Comparison of ENCODE assay signal across 20 cellular contexts in genomic region chr3:53837331-53837730, GRCh38. TPM values are rescaled to one million over a fixed set of nuclear protein-coding genes. Genes with fewer than 3 reads are reported as not detected.
DNase-seq lines count a peak whose midpoint lies in the region; ATAC-seq and TF ChIP-seq lines count a peak whose summit lies in the region.
"Had no signal": no experiment of that assay in that cellular context is flagged by ENCODE, and none has a peak within 500 bp of the region (broad histone marks: within the 10 kb centered on the region; RNA-seq: fewer than 3 reads in every experiment).

No MANE protein-coding gene starts in this region.

- H3K27me3 Mint-ChIP-seq in MCF 10A (ENCODE audit: insufficient read depth, unreplicated experiment), result no peaks in the 10 kb centered on the region
- H3K27me3 Mint-ChIP-seq in effector memory CD8-positive, alpha-beta T cell, result peaks cover 13 to 18% of the 10 kb centered on the region in 2 donors

- no peak overlapping the region for H3K27ac Mint-ChIP-seq in MCF 10A (ENCODE audit: low read depth, unreplicated experiment)
- peak overlapping the region in 1 of 2 donors; percentile 60 for H3K27ac Mint-ChIP-seq in effector memory CD8-positive, alpha-beta T cell
- H3K27ac Mint-ChIP-seq: GM23338 had no signal

- H4K20me1 ChIP-seq in mammary epithelial cell (ENCODE audit: insufficient read depth, low read length), result no peaks in the 10 kb centered on the region

- H3K4me1 ChIP-seq in mammary epithelial cell (ENCODE audit: insufficient read depth, low read length), result peaks cover 6% of the 10 kb centered on the region
- H3K4me1 ChIP-seq in ascending aorta, result no peaks in the 10 kb centered on the region

- BruUV-seq in mammary epithelial cell (replicated peaks; lab: Mats Ljungman, UMichigan) (no TSS peak), MCF 10A (replicated peaks; lab: Mats Ljungman, UMichigan) (no TSS peak)

- peak; percentile 52 for ATAC-seq in effector memory CD8-positive, alpha-beta T cell (replicated peaks)
- ATAC-seq in GM21619 (IDR thresholded peaks at IDR 0.05; ENCODE audit: unreplicated experiment), result no peak
- ATAC-seq: GM23338, PC-3 had no signal

- no peaks in the 10 kb centered on the region for H3K36me3 ChIP-seq in mammary epithelial cell (ENCODE audit: insufficient read depth, low read length)
- no peaks in the 10 kb centered on the region for H3K36me3 ChIP-seq in ascending aorta
- H3K36me3 ChIP-seq: MG63 had no signal

- no peaks in the 10 kb centered on the region for H3K4me1 Mint-ChIP-seq in MCF 10A (ENCODE audit: insufficient read depth, unreplicated experiment)
- H3K4me1 Mint-ChIP-seq in effector memory CD8-positive, alpha-beta T cell (ENCODE audit: low read depth in 2 of 2), result peaks cover 0 to 9% of the 10 kb centered on the region in 2 donors

- H3K9ac ChIP-seq in mammary epithelial cell (ENCODE audit: insufficient read depth, low read length), result no peak overlapping the region

- H2AFZ ChIP-seq in mammary epithelial cell (ENCODE audit: low read depth, low read length), result peak overlapping the region; percentile 49
- H2AFZ ChIP-seq: GM23338 had no signal

- H3K4me3 Mint-ChIP-seq in MCF 10A (ENCODE audit: unreplicated experiment), result no peak overlapping the region
- H3K4me3 Mint-ChIP-seq in effector memory CD8-positive, alpha-beta T cell, result no peak overlapping the region
- H3K4me3 Mint-ChIP-seq: GM23338 had no signal

- intact Hi-C loops in mammary epithelial cell (cut with micrococcal nuclease), result no loop called here
- intact Hi-C loops in MCF 10A (cut with micrococcal nuclease), result no loop called here
- intact Hi-C loops in ascending aorta (cut with DNase I), result no loop called here

- dilution Hi-C loops in mammary epithelial cell (cut with HindIII; ENCODE audit: low sequenced_read_pairs), result no loop called here

- no peak overlapping the region for H3K4me3 ChIP-seq in mammary epithelial cell (replicated peaks in 1 of 3; ENCODE audit: insufficient read depth in 1 of 3, low read depth in 2 of 3, low read length in 3 of 3)
- no peak overlapping the region for H3K4me3 ChIP-seq in ascending aorta
- H3K4me3 ChIP-seq: GM23338, MG63 had no signal

- POLR2A ChIA-PET in MCF 10A (lab: Yijun Ruan, JAX), result no interaction called here

- H3K27me3 ChIP-seq in mammary epithelial cell (ENCODE audit: insufficient read depth, low read length), result no peaks in the 10 kb centered on the region
- H3K27me3 ChIP-seq in ascending aorta, result no peaks in the 10 kb centered on the region
- H3K27me3 ChIP-seq: MG63 had no signal

- in situ Hi-C loops in mammary epithelial cell (cut with MboI; ENCODE audit: low sequenced_read_pairs in 2 of 2), result no loop called here

- no peaks in the 10 kb centered on the region for H3K79me2 ChIP-seq in mammary epithelial cell (ENCODE audit: insufficient read depth, low read length)

- H3K27ac ChIP-seq in mammary epithelial cell (ENCODE audit: insufficient read depth, low read depth, low read length) (no peak overlapping the region), ascending aorta (no peak overlapping the region)
- H3K27ac ChIP-seq: C4-2B, RWPE1 had no signal

- H3K9me3 ChIP-seq in mammary epithelial cell (replicated peaks; ENCODE audit: insufficient read depth, low read length), result no peaks in the 10 kb centered on the region
- H3K9me3 ChIP-seq in ascending aorta, result no peaks in the 10 kb centered on the region
- H3K9me3 ChIP-seq: MG63 had no signal

- TF ChIP-seq CTCF in mammary epithelial cell (conservative IDR thresholded peaks at IDR 0.05 in 1 of 2, IDR thresholded peaks at IDR 0.05 in 1 of 2; ENCODE audit: extremely low read depth in 1 of 2, insufficient read depth in 1 of 2, low read depth in 1 of 2, low read length in 2 of 2) (no peak), MCF 10A (IDR thresholded peaks at IDR 0.05; ENCODE audit: unreplicated experiment) (no peak), ascending aorta (IDR thresholded peaks at IDR 0.05) (no peak)

- no peaks in the 10 kb centered on the region for H3K36me3 Mint-ChIP-seq in MCF 10A (ENCODE audit: insufficient read depth, unreplicated experiment)
- no peaks in the 10 kb centered on the region for H3K36me3 Mint-ChIP-seq in effector memory CD8-positive, alpha-beta T cell (ENCODE audit: insufficient read depth)

- WGBS in mammary epithelial cell (ENCODE audit: low coverage, missing lambda C conversion rate), result 36% methylated on average over 5 of the region's 10 CpGs

- no peak for DNase-seq in mammary epithelial cell
- DNase-seq in MCF 10A (ENCODE audit: unreplicated experiment), result no peak
- peak; percentile 14 for DNase-seq in HT1080 (ENCODE audit: low read depth)
- DNase-seq in effector memory CD8-positive, alpha-beta T cell, result no peak
- peak; percentile 28 for DNase-seq in renal cortical epithelial cell (ENCODE audit: low read depth)
- DNase-seq in ascending aorta (ENCODE audit: low spot score in 2 of 2), result no peak
- DNase-seq in cerebellar nuclear complex (lab: John Stamatoyannopoulos, UW), result no peak
- DNase-seq: DMS 273 treated with DMSO at 0.1 percent for 48 hours, GF-D8, MG63, NCI-H1092, NCI-H146, NCI-H2081, NCI-H510A, NCI-H774, PC-3 had no signal

- H3K9me3 Mint-ChIP-seq in MCF 10A (ENCODE audit: unreplicated experiment), result no peaks in the 10 kb centered on the region
- H3K9me3 Mint-ChIP-seq in effector memory CD8-positive, alpha-beta T cell, result no peaks in the 10 kb centered on the region
- H3K9me3 Mint-ChIP-seq: GM23338 had no signal

- CTCF ChIA-PET in mammary epithelial cell (lab: Charles Lee; ENCODE audit: low non-redundant PET) (no interaction called here), MCF 10A (lab: Yijun Ruan, JAX) (interaction anchor here (0.6 to 0.7 kb wide), 2 partner anchors 8 to 78 kb away, joined by 3 to 4 read pairs; no protein-coding TSS in a partner anchor)

- H3K4me2 ChIP-seq in mammary epithelial cell (ENCODE audit: insufficient read depth, low read depth, low read length), result no peak overlapping the region
- H3K4me2 ChIP-seq: GM23338 had no signal

RNA-seq across cellular contexts. Expression of gene CHDH, which starts 8.9 kb away (rescaled TPM):
- 10 to 100 TPM in 1 of 2 donors, under 1 TPM in 1; 0.78 to 11.0 TPM for total RNA-seq in mammary epithelial cell
- 0.28 TPM for polyA plus RNA-seq in mammary epithelial cell
- polyA minus RNA-seq in mammary epithelial cell, result not detected
- total RNA-seq in MCF 10A (2022), result 0.49 and 0.56 TPM in 2 replicates
- total RNA-seq in HT1080 (2014; rRNA removed; shearing (Covaris generic)), result not detected in 2 replicates
- not detected in 2 replicates for polyA plus RNA-seq in HT1080 (2015; cell fraction: cytosol; rRNA removed)
- not detected in 2 replicates for polyA plus RNA-seq in HT1080 (2015; cell fraction: nucleus; rRNA removed)
- 4.9 and 5.2 TPM in 2 replicates for total RNA-seq in renal cortical epithelial cell
- total RNA-seq in ascending aorta, result 0.53 TPM

RNA-seq across cellular contexts. Expression of gene IL17RB, which starts 9.0 kb away (rescaled TPM):
- total RNA-seq in mammary epithelial cell (1 to 10 TPM in 1 of 2 donors, under 1 TPM in 1; 0.31 to 1.7 TPM), MCF 10A (2022) (0.19 and 0.42 TPM in 2 replicates), renal cortical epithelial cell (1.4 and 10.9 TPM in 2 replicates), ascending aorta (not detected)
- 0.18 TPM for polyA plus RNA-seq in mammary epithelial cell
- polyA minus RNA-seq in mammary epithelial cell, result not detected
- not detected in 2 replicates for total RNA-seq in HT1080 (2014; rRNA removed; shearing (Covaris generic))
- not detected in 2 replicates for polyA plus RNA-seq in HT1080 (2015; cell fraction: cytosol; rRNA removed)
- polyA plus RNA-seq in HT1080 (2015; cell fraction: nucleus; rRNA removed), result not detected in 2 replicates

RNA-seq across cellular contexts. Expression of gene ACTR8, which starts 44.6 kb away (rescaled TPM):
- total RNA-seq in mammary epithelial cell, result 10 to 100 TPM; 25.3 to 36.1 TPM
- polyA plus RNA-seq in mammary epithelial cell, result 13.3 TPM
- polyA minus RNA-seq in mammary epithelial cell, result 20.1 TPM
- 27.7 and 37.1 TPM in 2 replicates for total RNA-seq in MCF 10A (2022)
- 20.7 and 26.4 TPM in 2 replicates for total RNA-seq in HT1080 (2014; rRNA removed; shearing (Covaris generic))
- polyA plus RNA-seq in HT1080 (2015; cell fraction: cytosol; rRNA removed), result 12.8 and 16.1 TPM in 2 replicates
- 30.0 and 32.4 TPM in 2 replicates for polyA plus RNA-seq in HT1080 (2015; cell fraction: nucleus; rRNA removed)
- 46.4 and 47.2 TPM in 2 replicates for total RNA-seq in renal cortical epithelial cell
- total RNA-seq in ascending aorta, result 16.6 TPM

RNA-seq across cellular contexts. Expression of gene SELENOK, which starts 54.3 kb away (rescaled TPM):
- total RNA-seq in mammary epithelial cell, result 10 to 100 TPM; 16.8 to 38.7 TPM
- 37.2 TPM for polyA plus RNA-seq in mammary epithelial cell
- polyA minus RNA-seq in mammary epithelial cell, result 15.5 TPM
- total RNA-seq in MCF 10A (2022), result 55.6 and 66.4 TPM in 2 replicates
- 42.6 and 44.3 TPM in 2 replicates for total RNA-seq in HT1080 (2014; rRNA removed; shearing (Covaris generic))
- 26.1 and 37.2 TPM in 2 replicates for polyA plus RNA-seq in HT1080 (2015; cell fraction: cytosol; rRNA removed)
- polyA plus RNA-seq in HT1080 (2015; cell fraction: nucleus; rRNA removed), result 14.2 and 19.4 TPM in 2 replicates
- total RNA-seq in renal cortical epithelial cell, result 17.4 and 32.3 TPM in 2 replicates
- 18.7 TPM for total RNA-seq in ascending aorta

Comparison
In these comparisons a context has a peak if more than half of its experiments do, and no peak if none do; other contexts are left out.
1. DNase-seq: peak in HT1080 (single experiment) and renal cortical epithelial cell (single experiment); none in mammary epithelial cell (single experiment), MCF 10A (single experiment), effector memory CD8-positive, alpha-beta T cell (0 of 3), ascending aorta (0 of 2) and cerebellar nuclear complex (0 of 2).